ENCODE assay signal across 2 cellular contexts in the genomic region with DNA sequence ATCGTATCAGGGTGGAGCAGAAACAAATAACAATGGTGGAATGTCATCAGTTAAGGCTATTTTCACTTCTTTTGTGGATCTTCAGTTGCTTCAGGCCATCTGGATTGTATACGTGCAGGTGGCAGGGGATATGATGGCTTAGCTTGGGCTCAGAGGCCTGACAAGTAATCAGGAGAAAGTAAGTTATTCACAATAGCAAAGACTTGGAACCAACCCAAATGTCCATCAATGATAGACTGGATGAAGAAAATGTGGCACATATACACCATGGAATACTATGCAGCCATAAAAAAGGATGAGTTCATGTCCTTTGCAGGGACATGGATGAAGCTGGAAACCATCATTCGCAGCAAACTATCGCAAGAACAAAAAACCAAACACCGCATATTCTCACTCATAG. TPM values are rescaled to one million over a fixed set of nuclear protein-coding genes. Genes with fewer than 3 reads are reported as not detected.
DNase-seq lines count a peak whose midpoint lies in the region; ATAC-seq, FAIRE-seq and TF ChIP-seq lines count a peak whose summit lies in the region.
"Not testable (repeated sequence)": the region's sequence is repeated elsewhere in the genome, so short reads cannot be mapped to it uniquely, and the experiment has no call there.

No MANE protein-coding gene starts in this region.

- not testable (repeated sequence) for H3K27ac ChIP-seq in HEK293 (ENCODE audit: extremely low read depth, low read depth, low read length); K562 (ENCODE audit: extremely low read depth, low read depth, low read length)

- intact Hi-C loops in K562 (cut with micrococcal nuclease): not testable (repeated sequence)

- H3K9ac ChIP-seq in K562 (ENCODE audit: insufficient read depth in 1 of 2, low read depth in 2 of 2, low read length in 2 of 2): not testable (repeated sequence)

- not testable (repeated sequence) for TF ChIP-seq POLR2A in K562 (conservative IDR thresholded peaks at IDR 0.05)

- H3K36me3 ChIP-seq in HEK293 (ENCODE audit: control insufficient read depth in 2 of 2, insufficient read depth in 1 of 2, low read length in 2 of 2); K562 (ENCODE audit: control insufficient read depth, insufficient read depth, low read length): not testable (repeated sequence)

- DNase-seq in K562 (ENCODE audit: extremely low read depth in 1 of 4, low spot score in 3 of 4): not testable (repeated sequence)

- ATAC-seq in K562: not testable (repeated sequence)

- POLR2A ChIA-PET in HEK293 (lab: Yijun Ruan, JAX): not testable (repeated sequence)
- POLR2A ChIA-PET in K562 (lab: Yijun Ruan, JAX): interaction anchor here (1.6 kb wide), 1 partner anchor 8 kb away, joined by 5 read pairs; no protein-coding TSS in a partner anchor

- BruUV-seq in K562 (replicated peaks; lab: Mats Ljungman, UMichigan): not testable (repeated sequence)

- H2AFZ ChIP-seq in K562 (ENCODE audit: low read depth, low read length): not testable (repeated sequence)

- not testable (repeated sequence) for TF ChIP-seq RAD21 in K562 (CRISPR knock-in tag; conservative IDR thresholded peaks at IDR 0.05 in 1 of 2, IDR thresholded peaks at IDR 0.05 in 1 of 2)

- not testable (repeated sequence) for H3K4me2 ChIP-seq in K562 (ENCODE audit: insufficient read depth, low read length)

- not testable (repeated sequence) for H3K27me3 ChIP-seq in K562 (ENCODE audit: control insufficient read depth in 2 of 2, insufficient read depth in 2 of 2, low read length in 2 of 2)

- in situ Hi-C loops in K562 (cut with MboI): not testable (repeated sequence)

- not testable (repeated sequence) for TF ChIP-seq EP300 in K562 (IDR thresholded peaks at IDR 0.05; ENCODE audit: low read length)

- 61% methylated on average over 2 of the region's 5 CpGs for WGBS in K562 (ENCODE audit: insufficient coverage, low coverage, missing lambda C conversion rate)

- H3K79me2 ChIP-seq in K562 (ENCODE audit: control insufficient read depth, insufficient read depth, low read length): not testable (repeated sequence)

- H3K9me1 ChIP-seq in K562 (ENCODE audit: control insufficient read depth, insufficient read depth, low read length): not testable (repeated sequence)

- not testable (repeated sequence) for TF ChIP-seq CTCF in HEK293 (tag by site-specific recombination; IDR thresholded peaks at IDR 0.05); K562 (IDR thresholded peaks at IDR 0.05 in 2 of 3, conservative IDR thresholded peaks at IDR 0.05 in 1 of 3; ENCODE audit: insufficient read depth in 2 of 3, low read depth in 1 of 3, low read length in 3 of 3)

- H3K4me3 ChIP-seq in HEK293 (ENCODE audit: low read depth, low read length); K562: not testable (repeated sequence)

- CTCF ChIA-PET in HEK293 (lab: Yijun Ruan, JAX); K562 (lab: Yijun Ruan, JAX; ENCODE audit: low intra/inter-chr PET ratio): not testable (repeated sequence)

- H3K9me3 ChIP-seq in HEK293 (ENCODE audit: control insufficient read depth, insufficient read depth, low read depth, low read length); K562 (replicated peaks; ENCODE audit: control insufficient read depth, insufficient read depth, low read depth, low read length): not testable (repeated sequence)

- FAIRE-seq in K562 (lab: Jason Lieb, UNC): not testable (repeated sequence)

- not testable (repeated sequence) for H3K4me1 ChIP-seq in HEK293 (ENCODE audit: control insufficient read depth, insufficient read depth, low read length); K562 (replicated peaks in 1 of 2; ENCODE audit: control insufficient read depth in 2 of 2, insufficient read depth in 2 of 2, low read length in 2 of 2)

- not testable (repeated sequence) for H4K20me1 ChIP-seq in K562 (replicated peaks; ENCODE audit: control insufficient read depth, insufficient read depth, low read length)

TF ChIP-seq in HEK293, 187 proteins besides CTCF, POLR2A, EP300 and RAD21:
- TF ChIP-seq, protein P1, sequence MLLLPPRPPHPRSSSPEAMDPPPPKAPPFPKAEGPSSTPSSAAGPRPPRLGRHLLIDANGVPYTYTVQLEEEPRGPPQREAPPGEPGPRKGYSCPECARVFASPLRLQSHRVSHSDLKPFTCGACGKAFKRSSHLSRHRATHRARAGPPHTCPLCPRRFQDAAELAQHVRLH (tag by site-specific recombination; IDR thresholded peaks at IDR 0.05): 0 out of 2 replicates have a peak, but pooled peaks have one; percentile 56
- peak; percentile 89 for TF ChIP-seq ZNF146 (tag by site-specific recombination; IDR thresholded peaks at IDR 0.05)
TF ChIP-seq in HEK293: peak in this region for 2; not testable (repeated sequence) for 185.

TF ChIP-seq in K562, 482 proteins besides CTCF, POLR2A, EP300 and RAD21:
- peak; percentile 39 for TF ChIP-seq BCOR (IDR thresholded peaks at IDR 0.05)

RNA-seq across cellular contexts. Expression of a gene that starts 10.7 kb away (rescaled TPM):
- 45.6 and 69.6 TPM in 2 replicates for total RNA-seq in K562 (2011; cell fraction: chromatin; rRNA removed; ENCODE audit: low replicate concordance)
- 29.0 and 29.5 TPM in 2 replicates for total RNA-seq in K562 (2011; cell fraction: nucleolus; rRNA removed)
- total RNA-seq in K562 (2011; cell fraction: nucleoplasm; rRNA removed): 35.7 and 37.3 TPM in 2 replicates
- total RNA-seq in K562 (2014; rRNA removed) (21.0 and 23.3 TPM in 2 replicates), K562 (2014; rRNA removed; fragmentation: Illumina TruSeq; extraction: Trizol) (20.6 and 23.5 TPM in 2 replicates), K562 (2015; rRNA removed; fragmentation: Illumina TruSeq; extraction: Trizol) (24.3 and 25.3 TPM in 2 replicates), K562 (2021) (26.1 and 31.7 TPM in 2 replicates)
- polyA plus RNA-seq in K562 (2011; rRNA removed) (33.2 and 34.8 TPM in 2 replicates), K562 (2014; fragmentation: Illumina TruSeq; extraction: Trizol) (24.2 and 30.3 TPM in 2 replicates), K562 (2014; fragmentation: Nextera tagmentation; extraction: Ambion mirVana) (1 to 10 TPM; 5.2 to 7.6 TPM), K562 (2014; rRNA removed) (23.0 and 24.6 TPM in 2 replicates)
- polyA plus RNA-seq in K562 (2011; cell fraction: cytosol; rRNA removed): 17.2 and 25.7 TPM in 2 replicates
- 37.4 and 44.9 TPM in 2 replicates for polyA plus RNA-seq in K562 (2011; cell fraction: nucleus; rRNA removed)
- polyA plus RNA-seq in K562 (2012): 18.3 and 28.4 TPM in 2 replicates
- 41.5 and 47.0 TPM in 2 replicates for polyA minus RNA-seq in K562 (2011; rRNA and poly(A)+ RNA removed)
- 22.2 and 22.3 TPM in 2 replicates for polyA minus RNA-seq in K562 (2011; cell fraction: cytosol; rRNA and poly(A)+ RNA removed)
- polyA minus RNA-seq in K562 (2011; cell fraction: nucleus; rRNA and poly(A)+ RNA removed): 20.3 and 39.2 TPM in 2 replicates
